ENCODE assay signal across 16 cellular contexts in genomic region chr1:224381880-224382548, GRCh38. TPM values are rescaled to one million over a fixed set of nuclear protein-coding genes. Genes with fewer than 3 reads are reported as not detected.
DNase-seq lines count a peak whose midpoint lies in the region; ATAC-seq, FAIRE-seq and TF ChIP-seq lines count a peak whose summit lies in the region.
"Had no signal": no experiment of that assay in that cellular context is flagged by ENCODE, and none has a peak within 500 bp of the region (broad histone marks: within the 10 kb centered on the region; RNA-seq: fewer than 3 reads in every experiment).

No MANE protein-coding gene starts in this region.

- H3K9ac ChIP-seq in SK-N-SH: no peak overlapping the region

- H3K27ac Mint-ChIP-seq in CD4-positive, alpha-beta T cell: peak overlapping the region; percentile 75
- H3K27ac Mint-ChIP-seq in Calu3 (ENCODE audit: unreplicated experiment): peak overlapping the region; percentile 23
- peak overlapping the region; percentile 79 for H3K27ac Mint-ChIP-seq in activated CD8-positive, alpha-beta T cell treated with anti-CD3 and anti-CD28 coated beads, Interleukin-2, amount 10 ng/mL, durations not matched to agents 7 days and 5 days
- H3K27ac Mint-ChIP-seq: B cell had no signal

- BruUV-seq in Calu3 (replicated peaks; lab: Mats Ljungman, UMichigan): no TSS peak

- no peaks in the 10 kb centered on the region for H3K27me3 Mint-ChIP-seq in CD4-positive, alpha-beta T cell
- H3K27me3 Mint-ChIP-seq in Calu3 (ENCODE audit: unreplicated experiment): no peaks in the 10 kb centered on the region
- no peaks in the 10 kb centered on the region for H3K27me3 Mint-ChIP-seq in activated CD8-positive, alpha-beta T cell treated with anti-CD3 and anti-CD28 coated beads, Interleukin-2, amount 10 ng/mL, durations not matched to agents 7 days and 5 days (ENCODE audit: low read depth)
- H3K27me3 Mint-ChIP-seq: B cell had no signal

- H3K36me3 ChIP-seq in SK-N-SH (replicated peaks in 1 of 2; ENCODE audit: control insufficient read depth in 1 of 2, insufficient read depth in 2 of 2, low read length in 1 of 2): peaks cover 44 to 47% of the 10 kb centered on the region in 2 experiments

- ATAC-seq in CD4-positive, alpha-beta T cell (ENCODE audit: poor library complexity): no peak
- ATAC-seq in activated CD8-positive, alpha-beta T cell treated with anti-CD3 and anti-CD28 coated beads, Interleukin-2, amount 10 ng/mL, durations not matched to agents 7 days and 5 days: peak; percentile 14
- ATAC-seq: left cardiac atrium, right cardiac atrium had no signal

- TF ChIP-seq EP300 in SK-N-SH (IDR thresholded peaks at IDR 0.05; ENCODE audit: borderline replicate concordance in 1 of 2, low read depth in 1 of 2, low read length in 1 of 2): no peak

- peak overlapping the region; percentile 40 for H3K4me3 Mint-ChIP-seq in CD4-positive, alpha-beta T cell
- no peak overlapping the region for H3K4me3 Mint-ChIP-seq in Calu3 (ENCODE audit: low read depth, unreplicated experiment)
- H3K4me3 Mint-ChIP-seq in activated CD8-positive, alpha-beta T cell treated with anti-CD3 and anti-CD28 coated beads, Interleukin-2, amount 10 ng/mL, durations not matched to agents 7 days and 5 days: no peak overlapping the region
- H3K4me3 Mint-ChIP-seq: B cell had no signal

- no peak overlapping the region for H3K27ac ChIP-seq in CD4-positive, alpha-beta T cell (ENCODE audit: low read depth, low read length)
- H3K27ac ChIP-seq in SK-N-SH (ENCODE audit: low read depth in 2 of 2, low read length in 1 of 2): no peak overlapping the region
- H3K27ac ChIP-seq: epithelial cell of prostate had no signal

- POLR2A ChIA-PET in CD4-positive, alpha-beta T cell (lab: Charles Lee): interaction anchor here (1.0 to 2.9 kb wide), 3 partner anchors 12 to 48 kb away, joined by 3 to 12 read pairs (median 4); no protein-coding TSS in a partner anchor
- POLR2A ChIA-PET in activated CD8-positive, alpha-beta T cell treated with anti-CD3 and anti-CD28 coated beads, Interleukin-2, amount 10 ng/mL, durations not matched to agents 7 days and 5 days (lab: Charles Lee): interaction anchor here (0.6 kb wide), 1 partner anchor 137 kb away, joined by 3 read pairs; no protein-coding TSS in a partner anchor
- POLR2A ChIA-PET in SK-N-SH (lab: Yijun Ruan, JAX): no interaction called here

- no peak overlapping the region for H2AFZ ChIP-seq in SK-N-SH (ENCODE audit: low read depth)

- 93% methylated on average over 4 of the region's 4 CpGs for WGBS in SK-N-SH (ENCODE audit: low lambda C conversion rate)

- H3K9me2 ChIP-seq in SK-N-SH: no peaks in the 10 kb centered on the region

- peaks cover 30% of the 10 kb centered on the region for H3F3A ChIP-seq in SK-N-SH (replicated peaks; ENCODE audit: insufficient read depth)

- peaks cover 39% of the 10 kb centered on the region for H3K36me3 Mint-ChIP-seq in CD4-positive, alpha-beta T cell (ENCODE audit: low read depth)
- peaks cover 57% of the 10 kb centered on the region for H3K36me3 Mint-ChIP-seq in Calu3 (ENCODE audit: insufficient read depth, unreplicated experiment)
- H3K36me3 Mint-ChIP-seq in activated CD8-positive, alpha-beta T cell treated with anti-CD3 and anti-CD28 coated beads, Interleukin-2, amount 10 ng/mL, durations not matched to agents 7 days and 5 days (ENCODE audit: low read depth): peaks cover 74% of the 10 kb centered on the region

- DNase-seq in CD4-positive, alpha-beta T cell: no peak
- DNase-seq in Calu3: no peak
- no peak for DNase-seq in activated CD8-positive, alpha-beta T cell treated with anti-CD3 and anti-CD28 coated beads, Interleukin-2, amount 10 ng/mL, durations not matched to agents 7 days and 5 days
- DNase-seq in SK-N-SH: no peak
- DNase-seq in NCI-H510A (lab: John Stamatoyannopoulos, UW): no peak
- DNase-seq in urothelium cell line (ENCODE audit: low spot score): no peak
- DNase-seq: activated CD4-positive, CD25-positive, alpha-beta regulatory T cell treated with anti-CD3 and anti-CD28 coated beads, Interleukin-2, amount 50 U/mL, for 72 hours; cortex of kidney; foreskin melanocyte; left cardiac atrium; midbrain; NCI-H187 treated with DMSO at 0.1 percent for 48 hours; right cardiac atrium had no signal

- CTCF ChIA-PET in CD4-positive, alpha-beta T cell (lab: Charles Lee): no interaction called here
- CTCF ChIA-PET in Calu3 (lab: Charles Lee) (no interaction called here), SK-N-SH (lab: Yijun Ruan, JAX) (no interaction called here)
- CTCF ChIA-PET in activated CD8-positive, alpha-beta T cell treated with anti-CD3 and anti-CD28 coated beads, Interleukin-2, amount 10 ng/mL, durations not matched to agents 7 days and 5 days (lab: Charles Lee): interaction anchor here (1.0 to 1.9 kb wide), 3 partner anchors 12 to 75 kb away, joined by 3 to 8 read pairs (median 5); no protein-coding TSS in a partner anchor

- no peaks in the 10 kb centered on the region for H3K9me3 ChIP-seq in CD4-positive, alpha-beta T cell (ENCODE audit: control insufficient read depth, low read length)
- no peaks in the 10 kb centered on the region for H3K9me3 ChIP-seq in SK-N-SH

- H3K79me2 ChIP-seq in SK-N-SH (ENCODE audit: insufficient read depth): no peaks in the 10 kb centered on the region

- no peaks in the 10 kb centered on the region for H3K27me3 ChIP-seq in CD4-positive, alpha-beta T cell (ENCODE audit: control insufficient read depth, insufficient read depth, low read length)
- H3K27me3 ChIP-seq in SK-N-SH (ENCODE audit: insufficient read depth): no peaks in the 10 kb centered on the region

- no peak overlapping the region for H3K4me2 ChIP-seq in SK-N-SH

- peaks cover 78% of the 10 kb centered on the region for H3K4me1 Mint-ChIP-seq in CD4-positive, alpha-beta T cell (ENCODE audit: low read depth)
- H3K4me1 Mint-ChIP-seq in Calu3 (ENCODE audit: low read depth, unreplicated experiment): peaks cover 9% of the 10 kb centered on the region
- H3K4me1 Mint-ChIP-seq in activated CD8-positive, alpha-beta T cell treated with anti-CD3 and anti-CD28 coated beads, Interleukin-2, amount 10 ng/mL, durations not matched to agents 7 days and 5 days (ENCODE audit: low read depth): peaks cover 73% of the 10 kb centered on the region

- H3K4me3 ChIP-seq in SK-N-SH (ENCODE audit: low read depth in 2 of 2, low read length in 1 of 2): no peak overlapping the region

- peaks cover under 1 to 6% of the 10 kb centered on the region in 2 experiments; a peak in 2 of 4 replicates for H3K4me1 ChIP-seq in SK-N-SH (ENCODE audit: control insufficient read depth in 1 of 2, insufficient read depth in 2 of 2, low read depth in 1 of 2, low read length in 1 of 2)

- FAIRE-seq in islet of Langerhans (lab: Jason Lieb, UNC) (peak; percentile 36), urothelium cell line (lab: Jason Lieb, UNC) (no peak)

- TF ChIP-seq RAD21 in SK-N-SH (IDR thresholded peaks at IDR 0.05; ENCODE audit: low read length): no peak

- no peaks in the 10 kb centered on the region for H4K20me1 ChIP-seq in SK-N-SH (ENCODE audit: insufficient read depth)

- no peaks in the 10 kb centered on the region for H3K9me3 Mint-ChIP-seq in CD4-positive, alpha-beta T cell
- H3K9me3 Mint-ChIP-seq in Calu3 (ENCODE audit: low read depth, unreplicated experiment): no peaks in the 10 kb centered on the region
- H3K9me3 Mint-ChIP-seq in activated CD8-positive, alpha-beta T cell treated with anti-CD3 and anti-CD28 coated beads, Interleukin-2, amount 10 ng/mL, durations not matched to agents 7 days and 5 days (ENCODE audit: insufficient read depth): no peaks in the 10 kb centered on the region

- no peak for TF ChIP-seq CTCF in CD4-positive, alpha-beta T cell (IDR thresholded peaks at IDR 0.05)
- no peak for TF ChIP-seq CTCF in Calu3 (IDR thresholded peaks at IDR 0.05; ENCODE audit: unreplicated experiment)
- no peak for TF ChIP-seq CTCF in SK-N-SH (IDR thresholded peaks at IDR 0.05)

- intact Hi-C loops in CD4-positive, alpha-beta T cell (cut with DNase I, micrococcal nuclease): loop anchor here in 1 of 2 experiments (2.0 kb wide), 1 partner anchor 25 kb away; the partner anchor contains the start of gene CNIH4
- intact Hi-C loops in Calu3 (cut with micrococcal nuclease; ENCODE audit: unreplicated experiment): no loop called here

TF ChIP-seq in SK-N-SH, 30 proteins besides CTCF, POLR2A, EP300 and RAD21 (continues in another document):
- no peak for TF ChIP-seq ZBTB33 (IDR thresholded peaks at IDR 0.05; ENCODE audit: borderline replicate concordance, low read depth)

RNA-seq across cellular contexts. Expression of gene CNIH4, which starts 25.3 kb away (rescaled TPM):
- 10 to 100 TPM; 31.2 to 33.6 TPM for total RNA-seq in CD4-positive, alpha-beta T cell
- 79.9 and 91.4 TPM in 2 replicates for total RNA-seq in Calu3 (2022)
- 10 to 100 TPM; 41.3 to 43.7 TPM for total RNA-seq in activated CD8-positive, alpha-beta T cell treated with anti-CD3 and anti-CD28 coated beads, Interleukin-2, amount 10 ng/mL, durations not matched to agents 7 days and 5 days
- 37.7 and 56.8 TPM in 2 replicates for polyA plus RNA-seq in SK-N-SH (2012; rRNA removed)
- 63.4 and 80.0 TPM in 2 replicates for polyA plus RNA-seq in SK-N-SH (2012; cell fraction: cytosol; rRNA removed)
- polyA plus RNA-seq in SK-N-SH (2012; cell fraction: nucleus; rRNA removed): 24.4 and 26.1 TPM in 2 replicates

RNA-seq across cellular contexts. Expression of gene NVL, which starts 52.0 kb away (rescaled TPM):
- 10 to 100 TPM; 14.9 to 18.5 TPM for total RNA-seq in CD4-positive, alpha-beta T cell
- total RNA-seq in Calu3 (2022): 39.2 and 43.4 TPM in 2 replicates
- 10 to 100 TPM; 48.5 to 56.2 TPM for total RNA-seq in activated CD8-positive, alpha-beta T cell treated with anti-CD3 and anti-CD28 coated beads, Interleukin-2, amount 10 ng/mL, durations not matched to agents 7 days and 5 days
- polyA plus RNA-seq in SK-N-SH (2012; rRNA removed): 12.4 and 17.5 TPM in 2 replicates
- polyA plus RNA-seq in SK-N-SH (2012; cell fraction: cytosol; rRNA removed): 13.4 and 15.1 TPM in 2 replicates
- 37.1 and 40.5 TPM in 2 replicates for polyA plus RNA-seq in SK-N-SH (2012; cell fraction: nucleus; rRNA removed)

RNA-seq across cellular contexts. Expression of gene WDR26, which starts 52.6 kb away (rescaled TPM):
- 100 to 1,000 TPM; 173 to 176 TPM for total RNA-seq in CD4-positive, alpha-beta T cell
- 84.9 and 85.7 TPM in 2 replicates for total RNA-seq in Calu3 (2022)
- total RNA-seq in activated CD8-positive, alpha-beta T cell treated with anti-CD3 and anti-CD28 coated beads, Interleukin-2, amount 10 ng/mL, durations not matched to agents 7 days and 5 days: 10 to 100 TPM; 63.8 to 66.2 TPM
- polyA plus RNA-seq in SK-N-SH (2012; rRNA removed): 21.2 and 21.9 TPM in 2 replicates
- 45.6 and 46.1 TPM in 2 replicates for polyA plus RNA-seq in SK-N-SH (2012; cell fraction: cytosol; rRNA removed)
- 21.5 and 50.0 TPM in 2 replicates for polyA plus RNA-seq in SK-N-SH (2012; cell fraction: nucleus; rRNA removed)

Comparison
In these comparisons a context has a peak if more than half of its experiments do, and no peak if none do; other contexts are left out.
1. H3K27ac Mint-ChIP-seq: peak in every context shown above with its lines; median percentile 79 in activated CD8-positive, alpha-beta T cell treated with anti-CD3 and anti-CD28 coated beads, Interleukin-2, amount 10 ng/mL, durations not matched to agents 7 days and 5 days; 75 in CD4-positive, alpha-beta T cell; 23 in Calu3.